In genomic region chr16:57540906-57541753, GRCh38 we compare ENCODE assay signal across 16 cellular contexts. TPM values are rescaled to one million over a fixed set of nuclear protein-coding genes. Genes with fewer than 3 reads are reported as not detected.
DNase-seq lines count a peak whose midpoint lies in the region; ATAC-seq, FAIRE-seq and TF ChIP-seq lines count a peak whose summit lies in the region.
"Had no signal": no experiment of that assay in that cellular context is flagged by ENCODE, and none has a peak within 500 bp of the region (broad histone marks: within the 10 kb centered on the region; RNA-seq: fewer than 3 reads in every experiment).

No MANE protein-coding gene starts in this region.

- peaks cover 5% of the 10 kb centered on the region for H3K27me3 Mint-ChIP-seq in type B pancreatic cell

- no peaks in the 10 kb centered on the region for H3K36me3 ChIP-seq in keratinocyte (ENCODE audit: control insufficient read depth in 2 of 2, extremely low read depth in 1 of 2, insufficient read depth in 2 of 2, low read length in 2 of 2)
- H3K36me3 ChIP-seq: heart right ventricle had no signal

- no peak for ATAC-seq in Right ventricle myocardium inferior
- no peak for ATAC-seq in GM19035 (IDR thresholded peaks at IDR 0.05; ENCODE audit: unreplicated experiment)

- H3K9ac ChIP-seq in keratinocyte (ENCODE audit: control insufficient read depth, extremely low read depth, insufficient read depth, low read length) = no peak overlapping the region
- H3K9ac ChIP-seq: parathyroid adenoma had no signal

- intact Hi-C loops in cardiac septum (cut with DNase I) = no loop called here
- intact Hi-C loops in Right ventricle myocardium inferior (cut with DNase I) = no loop called here

- H4K20me1 ChIP-seq in keratinocyte (ENCODE audit: control insufficient read depth, extremely low read depth, insufficient read depth, low read length) = no peaks in the 10 kb centered on the region

- H3K36me3 Mint-ChIP-seq in type B pancreatic cell = no peaks in the 10 kb centered on the region

- H3K4me1 ChIP-seq in keratinocyte (ENCODE audit: control insufficient read depth, extremely low read depth, insufficient read depth, low read length) = peaks cover 15% of the 10 kb centered on the region

- H3K4me3 ChIP-seq in keratinocyte (ENCODE audit: control insufficient read depth in 2 of 3, extremely low read depth in 1 of 3, insufficient read depth in 2 of 3, low read depth in 1 of 3, low read length in 3 of 3) = no peak overlapping the region
- H3K4me3 ChIP-seq: heart right ventricle, lung had no signal

- dilution Hi-C loops in keratinocyte (cut with MboI; ENCODE audit: extremely low pct_ligation_motif_present, low sequenced_read_pairs) = no loop called here

- peak overlapping the region; percentile 47 for H3K27ac ChIP-seq in RWPE1
- H3K27ac ChIP-seq in keratinocyte (ENCODE audit: control insufficient read depth, insufficient read depth, low read length) = no peak overlapping the region
- H3K27ac ChIP-seq: parathyroid adenoma had no signal

- H3K9me3 ChIP-seq in keratinocyte (ENCODE audit: control insufficient read depth, low read depth, low read length) = no peaks in the 10 kb centered on the region
- H3K9me3 ChIP-seq: heart right ventricle had no signal

- TF ChIP-seq CTCF in RWPE1 (conservative IDR thresholded peaks at IDR 0.05; ENCODE audit: low read depth) = no peak
- TF ChIP-seq CTCF in keratinocyte (optimal IDR thresholded peaks at IDR 0.05 in 1 of 3, IDR thresholded peaks at IDR 0.05 in 1 of 3, conservative IDR thresholded peaks at IDR 0.05 in 1 of 3; ENCODE audit: extremely low read depth in 1 of 3, insufficient read depth in 2 of 3, low read length in 3 of 3) = no peak
- no peak for TF ChIP-seq CTCF in type B pancreatic cell (conservative IDR thresholded peaks at IDR 0.05)

- H3K9me1 ChIP-seq in keratinocyte (ENCODE audit: control insufficient read depth, extremely low read depth, insufficient read depth, low read length) = peaks cover 3% of the 10 kb centered on the region

- peak overlapping the region; percentile 17 for H2AFZ ChIP-seq in keratinocyte (ENCODE audit: control insufficient read depth, low read length)
- H2AFZ ChIP-seq: parathyroid adenoma had no signal

- CTCF ChIA-PET in RWPE1 (lab: Yijun Ruan, JAX) = interaction anchor here (0.6 kb wide), 3 partner anchors 30 to 478 kb away, joined by 3 to 4 read pairs (median 3); no protein-coding TSS in a partner anchor

- H3K9me3 Mint-ChIP-seq in type B pancreatic cell = no peaks in the 10 kb centered on the region

- POLR2A ChIA-PET in RWPE1 (lab: Yijun Ruan, JAX; ENCODE audit: low non-redundant PET) = no interaction called here

- no peak overlapping the region for H3K27ac Mint-ChIP-seq in type B pancreatic cell

- DNase-seq in cardiac septum (ENCODE audit: low spot score) (peak; percentile 56), Right ventricle myocardium inferior (ENCODE audit: missing footprints) (no peak), RWPE1 (ENCODE audit: low spot score) (peak; percentile 36), keratinocyte (ENCODE audit: low read depth, low spot score) (peak; percentile 40), type B pancreatic cell (ENCODE audit: extremely low spot score, unreplicated experiment) (peak; percentile 60), NCI-H226 (no peak), NK-92 (lab: John Stamatoyannopoulos, UW; ENCODE audit: unreplicated experiment) (no peak)
- DNase-seq: C1 segment of cervical spinal cord, GDM1, T1000 had no signal

- peaks cover 15% of the 10 kb centered on the region for H3K4me1 Mint-ChIP-seq in type B pancreatic cell (ENCODE audit: unreplicated experiment)

- no peak overlapping the region for H3K4me3 Mint-ChIP-seq in type B pancreatic cell

- FAIRE-seq in keratinocyte (lab: Jason Lieb, UNC) = peak; percentile 79
- FAIRE-seq: endometrium, RCC 7860 had no signal

- no peaks in the 10 kb centered on the region for H3K79me2 ChIP-seq in keratinocyte (ENCODE audit: control insufficient read depth, insufficient read depth, low read length)
- H3K79me2 ChIP-seq: parathyroid adenoma had no signal

- H3K27me3 ChIP-seq in keratinocyte (ENCODE audit: control insufficient read depth, extremely low read depth, insufficient read depth, low read length) = no peaks in the 10 kb centered on the region

- peak overlapping the region; percentile 47 for H3K4me2 ChIP-seq in keratinocyte (ENCODE audit: control insufficient read depth, extremely low read depth, insufficient read depth, low read depth, low read length)

RNA-seq across cellular contexts. Expression of gene ADGRG5, which starts 1.3 kb away (rescaled TPM):
- total RNA-seq in cardiac septum (0.35 TPM), Right ventricle myocardium inferior (0.32 TPM), type B pancreatic cell (ENCODE audit: low replicate concordance) (0.82 and 1.7 TPM in 2 replicates)
- polyA plus RNA-seq in keratinocyte = 0.03 TPM in 1 of 3 replicates, not detected in the others
- not detected for polyA plus RNA-seq in keratinocyte (2011; ENCODE audit: low read depth)
- not detected in 2 replicates for polyA plus RNA-seq in keratinocyte (2011; cell fraction: cytosol; rRNA removed)
- polyA plus RNA-seq in keratinocyte (2011; cell fraction: nucleus; rRNA removed) = not detected in 2 replicates
- 0.04 and 0.10 TPM in 2 replicates for polyA plus RNA-seq in keratinocyte (2012; ENCODE audit: low replicate concordance)
- polyA minus RNA-seq in keratinocyte = not detected in 3 replicates
- polyA minus RNA-seq in keratinocyte (2011; cell fraction: cytosol; rRNA and poly(A)+ RNA removed) = not detected
- not detected in 2 replicates for polyA minus RNA-seq in keratinocyte (2011; cell fraction: nucleus; rRNA and poly(A)+ RNA removed)

RNA-seq across cellular contexts. Expression of gene CCDC102A, which starts 4.8 kb away (rescaled TPM):
- total RNA-seq in cardiac septum = 5.5 TPM
- 10.9 TPM for total RNA-seq in Right ventricle myocardium inferior
- 2.2 to 3.8 TPM (median 3.3 TPM) in 3 replicates for polyA plus RNA-seq in keratinocyte
- polyA plus RNA-seq in keratinocyte (2011; ENCODE audit: low read depth) = 0.44 TPM
- polyA plus RNA-seq in keratinocyte (2011; cell fraction: cytosol; rRNA removed) = 2.1 and 3.5 TPM in 2 replicates
- 3.4 and 5.4 TPM in 2 replicates for polyA plus RNA-seq in keratinocyte (2011; cell fraction: nucleus; rRNA removed)
- 0.27 and 2.8 TPM in 2 replicates for polyA plus RNA-seq in keratinocyte (2012; ENCODE audit: low replicate concordance)
- polyA minus RNA-seq in keratinocyte = 1.2 to 2.2 TPM (median 1.3 TPM) in 3 replicates
- polyA minus RNA-seq in keratinocyte (2011; cell fraction: cytosol; rRNA and poly(A)+ RNA removed) = 6.9 TPM
- polyA minus RNA-seq in keratinocyte (2011; cell fraction: nucleus; rRNA and poly(A)+ RNA removed) = 1.8 and 2.0 TPM in 2 replicates
- total RNA-seq in type B pancreatic cell (ENCODE audit: low replicate concordance) = 6.9 and 14.4 TPM in 2 replicates

RNA-seq across cellular contexts. Expression of gene DOK4, which starts 54.8 kb away (rescaled TPM):
- total RNA-seq in cardiac septum (11.5 TPM), Right ventricle myocardium inferior (8.4 TPM), type B pancreatic cell (ENCODE audit: low replicate concordance) (33.3 and 72.0 TPM in 2 replicates)
- 17.3 to 33.4 TPM (median 17.6 TPM) in 3 replicates for polyA plus RNA-seq in keratinocyte
- 5.4 TPM for polyA plus RNA-seq in keratinocyte (2011; ENCODE audit: low read depth)
- polyA plus RNA-seq in keratinocyte (2011; cell fraction: cytosol; rRNA removed) = 19.1 and 29.6 TPM in 2 replicates
- polyA plus RNA-seq in keratinocyte (2011; cell fraction: nucleus; rRNA removed) = 26.7 and 27.7 TPM in 2 replicates
- polyA plus RNA-seq in keratinocyte (2012; ENCODE audit: low replicate concordance) = 16.6 and 20.0 TPM in 2 replicates
- polyA minus RNA-seq in keratinocyte = 19.7 to 38.7 TPM (median 35.3 TPM) in 3 replicates
- polyA minus RNA-seq in keratinocyte (2011; cell fraction: cytosol; rRNA and poly(A)+ RNA removed) = 30.3 TPM
- polyA minus RNA-seq in keratinocyte (2011; cell fraction: nucleus; rRNA and poly(A)+ RNA removed) = 11.2 and 13.7 TPM in 2 replicates

Comparison
In these comparisons a context has a peak if more than half of its experiments do, and no peak if none do; other contexts are left out.
1. DNase-seq: peak in cardiac septum (single experiment), RWPE1 (single experiment), keratinocyte (single experiment) and type B pancreatic cell (single experiment); none in Right ventricle myocardium inferior (single experiment), NCI-H226 (single experiment) and NK-92 (single experiment).